ENCODE assay signal across 30 cellular contexts in the genomic region with DNA sequence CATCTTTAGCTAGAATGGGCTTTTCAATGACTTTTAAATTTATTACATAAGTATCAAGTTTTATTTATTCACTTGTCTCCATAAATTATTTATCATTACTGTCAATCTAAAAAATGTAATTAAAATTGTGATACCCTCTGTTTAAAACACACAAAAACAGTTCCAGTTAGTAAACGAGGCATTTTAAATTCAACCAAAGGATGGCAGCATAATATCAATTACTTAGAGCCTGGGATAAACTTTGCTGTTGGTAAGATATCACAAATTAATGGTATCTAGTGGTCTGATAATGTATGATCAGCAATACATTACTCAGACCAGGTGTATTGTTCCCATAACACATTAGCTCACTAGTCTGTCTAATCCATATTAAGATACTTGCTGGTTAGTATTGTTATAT. TPM values are rescaled to one million over a fixed set of nuclear protein-coding genes. Genes with fewer than 3 reads are reported as not detected.
DNase-seq lines count a peak whose midpoint lies in the region; ATAC-seq, FAIRE-seq and TF ChIP-seq lines count a peak whose summit lies in the region.
"Had no signal": no experiment of that assay in that cellular context is flagged by ENCODE, and none has a peak within 500 bp of the region (broad histone marks: within the 10 kb centered on the region; RNA-seq: fewer than 3 reads in every experiment).

No MANE protein-coding gene starts in this region.

- no peak for TF ChIP-seq POLR2A in A549 (IDR thresholded peaks at IDR 0.05; ENCODE audit: low read length)

- H3K4me3 ChIP-seq in A549, result no peak overlapping the region
- no peak overlapping the region for H3K4me3 ChIP-seq in RWPE2 (ENCODE audit: severe bottlenecking)
- H3K4me3 ChIP-seq in fibroblast of the aortic adventitia (ENCODE audit: low read depth, low read length), result no peak overlapping the region
- H3K4me3 ChIP-seq: GM23338, right atrium auricular region had no signal

- H3K4me1 ChIP-seq in A549 (peaks cover 7% of the 10 kb centered on the region; the same call in 1 of the 3 replicates), RWPE2 (ENCODE audit: insufficient read depth, poor library complexity, severe bottlenecking) (no peaks in the 10 kb centered on the region)
- H3K4me1 ChIP-seq: right atrium auricular region had no signal

- ATAC-seq in A549 (peak in 1 of 2 experiments; percentile 28; a peak in 3 of 6 replicates), RWPE2 (ENCODE audit: low read depth) (0 out of 3 replicates have a peak, but pooled peaks have one; percentile 11)
- ATAC-seq: GM23338 had no signal

- TF ChIP-seq EP300 in A549 (IDR thresholded peaks at IDR 0.05), result no peak

- CTCF ChIA-PET in A549 (lab: Yijun Ruan, JAX), result interaction anchor here (0.6 to 2.2 kb wide), 7 partner anchors 18 to 299 kb away, joined by 3 to 7 read pairs (median 4); no protein-coding TSS in a partner anchor

- FAIRE-seq in A549 (lab: Jason Lieb, UNC), result no peak
- no peak for FAIRE-seq in D721Med (lab: Jason Lieb, UNC)
- FAIRE-seq: A204.1, GM19239, kidney had no signal

- H3K27me3 ChIP-seq in RWPE2 (ENCODE audit: insufficient read depth, poor library complexity, severe bottlenecking), result no peaks in the 10 kb centered on the region
- H3K27me3 ChIP-seq: right atrium auricular region had no signal

- H3K9me3 ChIP-seq in A549 (no peaks in the 10 kb centered on the region), RWPE2 (ENCODE audit: severe bottlenecking) (no peaks in the 10 kb centered on the region)
- H3K9me3 ChIP-seq: right atrium auricular region had no signal

- peaks cover 12% of the 10 kb centered on the region; the same call in 1 of the 2 replicates for H3K36me3 ChIP-seq in RWPE2 (ENCODE audit: low read depth)
- H3K36me3 ChIP-seq: right atrium auricular region had no signal

- H3K27ac ChIP-seq in A549 (no peak overlapping the region), RWPE2 (ENCODE audit: poor library complexity, severe bottlenecking) (no peak overlapping the region)
- H3K27ac ChIP-seq: right atrium auricular region had no signal

- WGBS in A549 (ENCODE audit: missing lambda C conversion rate), result 51% methylated on average over 1 of the region's 1 CpG

- TF ChIP-seq CTCF in A549 (IDR thresholded peaks at IDR 0.05) (peak; percentile 31; the same call in 2 of the 3 replicates), RWPE2 (IDR thresholded peaks at IDR 0.05; ENCODE audit: poor library complexity, severe bottlenecking) (peak; percentile 28), fibroblast of the aortic adventitia (IDR thresholded peaks at IDR 0.05; ENCODE audit: insufficient read depth, low read length) (peak; percentile 30), D721Med (IDR thresholded peaks at IDR 0.05; ENCODE audit: insufficient read depth, missing control alignments) (no peak)

- H3K4me2 ChIP-seq in A549, result no peak overlapping the region
- H3K4me2 ChIP-seq: GM23338 had no signal

- TF ChIP-seq RAD21 in A549 (conservative IDR thresholded peaks at IDR 0.05 in 1 of 2, IDR thresholded peaks at IDR 0.05 in 1 of 2), result peak in 1 of 2 experiments; percentile 60; a peak in 3 of 5 replicates

- DNase-seq in A549 (ENCODE audit: low read depth in 1 of 2, low spot score in 1 of 2) (no peak), HCEC 1CT (peak; percentile 26), RWPE2 (ENCODE audit: low spot score) (no peak), fibroblast of the aortic adventitia (ENCODE audit: low read depth) (peak; percentile 45), D721Med (ENCODE audit: insufficient read length, low spot score) (no peak), epidermal melanocyte (ENCODE audit: insufficient read length, low spot score) (no peak), cerebellar nuclear complex (lab: John Stamatoyannopoulos, UW) (no peak), DMS79 (lab: John Stamatoyannopoulos, UW) (no peak)
- DNase-seq: activated CD4-positive, CD25-positive, alpha-beta regulatory T cell treated with anti-CD3 and anti-CD28 coated beads, Interleukin-2, amount 50 U/mL, for 72 hours; activated naive CD4-positive, alpha-beta T cell treated with anti-CD3 and anti-CD28 coated beads, Interleukin-2, amount 10 ng/mL, durations not matched to agents 7 days and 5 days; activated T-cell treated with anti-CD3 and anti-CD28 coated beads, Interleukin-2, amount 50 U/mL, for 48 hours; aorta; CD4-positive, CD25-positive, alpha-beta regulatory T cell; DMS153; effector memory CD4-positive, alpha-beta T cell; GF-D8; kidney; NCI-H1092; NCI-H2081 treated with DMSO at 0.1 percent for 48 hours; NCI-H510A; occipital lobe; RPMI8226 had no signal

- POLR2A ChIA-PET in A549 (lab: Yijun Ruan, JAX), result interaction anchor here (0.6 kb wide), 1 partner anchor 311 kb away, joined by 7 read pairs; a partner anchor contains a TSS

TF ChIP-seq in A549, 52 proteins besides CTCF, POLR2A, EP300 and RAD21:
- no peak for TF ChIP-seq JUN (IDR thresholded peaks at IDR 0.05)
- TF ChIP-seq SMC3 (IDR thresholded peaks at IDR 0.05), result 0 out of 3 replicates have a peak, but pooled peaks have one; percentile 15

RNA-seq across cellular contexts. Expression of a gene that starts 9.6 kb away (rescaled TPM):
- 3.1 and 4.3 TPM in 2 replicates for polyA plus RNA-seq in A549 (2011; rRNA removed)
- 0.13 and 0.20 TPM in 2 replicates for polyA plus RNA-seq in A549 (2012; cell fraction: cytosol; rRNA removed)
- 1.3 and 1.8 TPM in 2 replicates for polyA plus RNA-seq in A549 (2012; cell fraction: nucleus; rRNA removed)
- 2.3 to 2.5 TPM (median 2.4 TPM) in 3 replicates for polyA plus RNA-seq in A549 (2017; fragmentation: RNase III; extraction: RNeasy Plus Mini Kit Qiagen cat#74134 plus additional on column Dnase treatment)
- 1.4 and 2.9 TPM in 2 replicates for polyA minus RNA-seq in A549 (2011; rRNA and poly(A)+ RNA removed)
- total RNA-seq in fibroblast of the aortic adventitia (ENCODE audit: low replicate concordance), result 4.5 and 18.3 TPM in 2 replicates
- total RNA-seq: aorta; CD4-positive, CD25-positive, alpha-beta regulatory T cell; lung microvascular endothelial cell; occipital lobe; right atrium auricular region; subcutaneous adipose tissue had no signal
- polyA plus RNA-seq: aorta; CD4-positive, CD25-positive, alpha-beta regulatory T cell; GM23338 had no signal

RNA-seq across cellular contexts. Expression of a gene that starts 51.5 kb away (rescaled TPM):
- polyA plus RNA-seq in A549 (2011; rRNA removed) (not detected in 2 replicates), A549 (2017; fragmentation: RNase III; extraction: RNeasy Plus Mini Kit Qiagen cat#74134 plus additional on column Dnase treatment) (not detected in 3 replicates)
- polyA plus RNA-seq in A549 (2012; cell fraction: cytosol; rRNA removed), result not detected in 2 replicates
- not detected in 2 replicates for polyA plus RNA-seq in A549 (2012; cell fraction: nucleus; rRNA removed)
- polyA minus RNA-seq in A549 (2011; rRNA and poly(A)+ RNA removed), result not detected in 2 replicates
- not detected in 2 replicates for total RNA-seq in fibroblast of the aortic adventitia (ENCODE audit: low replicate concordance)
- total RNA-seq: aorta; CD4-positive, CD25-positive, alpha-beta regulatory T cell; fibroblast of villous mesenchyme; GM23338; kidney; lung microvascular endothelial cell; occipital lobe; right atrium auricular region; subcutaneous adipose tissue; urinary bladder had no signal
- polyA plus RNA-seq: aorta; CD4-positive, CD25-positive, alpha-beta regulatory T cell; GM23338; urinary bladder had no signal

Comparison
In these comparisons a context has a peak if more than half of its experiments do, and no peak if none do; other contexts are left out.
1. DNase-seq: peak in HCEC 1CT (single experiment) and fibroblast of the aortic adventitia (single experiment); none in A549 (0 of 2), RWPE2 (single experiment), D721Med (single experiment), epidermal melanocyte (single experiment), cerebellar nuclear complex (0 of 2) and DMS79 (single experiment).